ENCODE assay signal across 16 cellular contexts in the genomic region with DNA sequence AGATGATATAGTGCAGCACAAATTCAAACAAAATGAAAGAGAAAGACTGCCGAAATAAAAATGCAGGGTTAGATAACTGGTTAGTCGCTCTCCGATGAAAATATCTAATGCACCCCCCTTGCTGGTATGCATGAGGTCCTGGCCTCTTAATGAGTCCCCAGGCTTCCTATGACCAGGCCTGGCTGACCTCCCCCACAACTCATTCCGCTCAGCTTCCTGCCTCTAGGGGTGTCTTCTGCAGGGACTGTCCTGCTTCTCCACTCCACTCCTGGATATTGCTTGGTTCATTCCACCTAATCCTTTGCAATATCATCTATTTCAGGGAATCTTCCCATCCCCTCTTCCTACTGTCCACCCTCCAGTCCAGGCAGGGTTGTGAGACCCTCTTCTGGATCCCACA.
A peak's percentile ranks its signal among the peaks of the same experiment; 100 is the strongest.
DNase-seq lines count a peak whose midpoint lies in the region; ATAC-seq and TF ChIP-seq lines count a peak whose summit lies in the region.
"Had no signal": no experiment of that assay in that cellular context is flagged by ENCODE, and none has a peak within 500 bp of the region (broad histone marks: within the 10 kb centered on the region; RNA-seq: fewer than 3 reads in every experiment).

No MANE protein-coding gene starts in this region.

- CTCF ChIA-PET in SK-N-SH (lab: Yijun Ruan, JAX) = interaction anchor here (0.8 to 3.1 kb wide), 4 partner anchors 19 to 339 kb away, joined by 3 to 18 read pairs (median 4); no protein-coding TSS in a partner anchor

- no peak overlapping the region for H2AK5ac ChIP-seq in mesendoderm (ENCODE audit: low read length)

- no peak overlapping the region for H3K23ac ChIP-seq in mesendoderm (ENCODE audit: low read length)

- 53% methylated on average over 4 of the region's 4 CpGs for WGBS in SK-N-SH (ENCODE audit: low lambda C conversion rate)
- WGBS in mesendoderm (ENCODE audit: extremely low coverage, insufficient coverage, low lambda C conversion rate) = no CpG with 5 or more reads among the region's 4 CpGs
- WGBS in endodermal cell (ENCODE audit: insufficient coverage in 1 of 2, insufficient read length in 1 of 2), 2 experiments = 91 to 92% methylated on average over 4 of the region's 4 CpGs

- H3K4me3 Mint-ChIP-seq in glutamatergic neuron (ENCODE audit: unreplicated experiment) (peak overlapping the region; percentile 27), endodermal cell (no peak overlapping the region)
- H3K4me3 Mint-ChIP-seq: CD8-positive, alpha-beta memory T cell; HFFc6 had no signal

- H3K4me3 ChIP-seq in SK-N-SH (ENCODE audit: low read depth in 2 of 2, low read length in 1 of 2) = no peak overlapping the region
- H3K4me3 ChIP-seq in mesendoderm (ENCODE audit: low read length) = no peak overlapping the region
- H3K4me3 ChIP-seq in endodermal cell (ENCODE audit: low read length) = no peak overlapping the region
- H3K4me3 ChIP-seq: BLaER1, GM23248 had no signal

- peak overlapping the region; percentile 9 for H3K27ac Mint-ChIP-seq in glutamatergic neuron (ENCODE audit: unreplicated experiment)
- no peak overlapping the region for H3K27ac Mint-ChIP-seq in endodermal cell
- H3K27ac Mint-ChIP-seq: CD8-positive, alpha-beta memory T cell; HFFc6 had no signal

- TF ChIP-seq CTCF in SK-N-SH (IDR thresholded peaks at IDR 0.05) = no peak
- no peak for TF ChIP-seq CTCF in glutamatergic neuron (IDR thresholded peaks at IDR 0.05; ENCODE audit: partially characterized antibody, unreplicated experiment)
- TF ChIP-seq CTCF in endodermal cell (conservative IDR thresholded peaks at IDR 0.05) = no peak

- H3K4me2 ChIP-seq in SK-N-SH (no peak overlapping the region), mesendoderm (ENCODE audit: low read length) (no peak overlapping the region)
- H3K4me2 ChIP-seq: BLaER1 had no signal

- H3K4me1 ChIP-seq in SK-N-SH (ENCODE audit: control insufficient read depth in 1 of 2, insufficient read depth in 2 of 2, low read depth in 1 of 2, low read length in 1 of 2) (peaks cover 0 to 40% of the 10 kb centered on the region in 2 experiments; a peak in 2 of 4 replicates), mesendoderm (ENCODE audit: control insufficient read depth, low read depth, low read length) (no peaks in the 10 kb centered on the region), endodermal cell (ENCODE audit: control insufficient read depth, insufficient read depth, low read length) (no peaks in the 10 kb centered on the region)
- H3K4me1 ChIP-seq: BLaER1, Caco-2 had no signal

- H3K9me3 ChIP-seq in SK-N-SH (no peaks in the 10 kb centered on the region), endodermal cell (ENCODE audit: control insufficient read depth, low read length) (no peaks in the 10 kb centered on the region)
- H3K9me3 ChIP-seq: BLaER1, Caco-2 had no signal

- H4K8ac ChIP-seq in mesendoderm (ENCODE audit: low read depth, low read length) = no peak overlapping the region

- DNase-seq in SK-N-SH (peak; percentile 19), glutamatergic neuron (no peak), mesendoderm (peak; percentile 55), mucosa of gallbladder (ENCODE audit: low spot score) (no peak), endodermal cell (no peak)
- DNase-seq: CD8-positive, alpha-beta memory T cell; GF-D8; HCEC 1CT; HFFc6 had no signal

- H3K9me2 ChIP-seq in SK-N-SH = no peaks in the 10 kb centered on the region

- H3K27me3 Mint-ChIP-seq in glutamatergic neuron (ENCODE audit: unreplicated experiment) (peaks cover 12% of the 10 kb centered on the region), endodermal cell (ENCODE audit: insufficient read depth) (peaks cover 2% of the 10 kb centered on the region)

- no peak overlapping the region for H3K4ac ChIP-seq in mesendoderm (ENCODE audit: low read depth, low read length)

- no peak for ATAC-seq in SK-N-SH treated with all-trans-retinoic acid at 6 μM for 48 hours
- no peak for ATAC-seq in GM18505 (IDR thresholded peaks at IDR 0.05; ENCODE audit: unreplicated experiment)

- H3K27me3 ChIP-seq in SK-N-SH (ENCODE audit: insufficient read depth) (no peaks in the 10 kb centered on the region), mesendoderm (ENCODE audit: insufficient read depth, low read length, poor library complexity) (no peaks in the 10 kb centered on the region), endodermal cell (ENCODE audit: control insufficient read depth, insufficient read depth, low read length, poor library complexity, severe bottlenecking) (no peaks in the 10 kb centered on the region)
- H3K27me3 ChIP-seq: BLaER1 had no signal

- no peak overlapping the region for H2BK5ac ChIP-seq in mesendoderm (ENCODE audit: low read length)

- H3K9ac ChIP-seq in SK-N-SH (no peak overlapping the region), mesendoderm (ENCODE audit: low read length) (no peak overlapping the region), endodermal cell (ENCODE audit: extremely low read depth, low read length, poor library complexity, severe bottlenecking) (no peak overlapping the region)
- H3K9ac ChIP-seq: BLaER1, GM23248 had no signal

- POLR2A ChIA-PET in SK-N-SH (lab: Yijun Ruan, JAX) = no interaction called here

- TF ChIP-seq RAD21 in SK-N-SH (IDR thresholded peaks at IDR 0.05; ENCODE audit: low read length) = no peak

- no peak overlapping the region for H2BK15ac ChIP-seq in mesendoderm (replicated peaks; ENCODE audit: low read depth)

- no peak for TF ChIP-seq POLR2A in GM18505 (IDR thresholded peaks at IDR 0.05; ENCODE audit: borderline replicate concordance, extremely low read depth, insufficient read depth, insufficient read length)

- H4K20me1 ChIP-seq in SK-N-SH (ENCODE audit: insufficient read depth) = no peaks in the 10 kb centered on the region
- H4K20me1 ChIP-seq: BLaER1 had no signal

- H3K36me3 Mint-ChIP-seq in glutamatergic neuron (ENCODE audit: unreplicated experiment) = no peaks in the 10 kb centered on the region
- no peaks in the 10 kb centered on the region for H3K36me3 Mint-ChIP-seq in endodermal cell (ENCODE audit: low read depth)
- H3K36me3 Mint-ChIP-seq: CD8-positive, alpha-beta memory T cell had no signal

- H3F3A ChIP-seq in SK-N-SH (replicated peaks; ENCODE audit: insufficient read depth) = no peaks in the 10 kb centered on the region

- H3K79me2 ChIP-seq in SK-N-SH (ENCODE audit: insufficient read depth) (no peaks in the 10 kb centered on the region), mesendoderm (ENCODE audit: control insufficient read depth, insufficient read depth, low read length) (no peaks in the 10 kb centered on the region)

- no peak for TF ChIP-seq EP300 in SK-N-SH (IDR thresholded peaks at IDR 0.05; ENCODE audit: borderline replicate concordance in 1 of 2, low read depth in 1 of 2, low read length in 1 of 2)

- no peak overlapping the region for H3K56ac ChIP-seq in mesendoderm (ENCODE audit: low read length)

- no peak overlapping the region for H2BK120ac ChIP-seq in mesendoderm (ENCODE audit: low read depth, low read length)

- H4K5ac ChIP-seq in mesendoderm (ENCODE audit: low read length) = no peak overlapping the region

- H3K4me1 Mint-ChIP-seq in glutamatergic neuron (ENCODE audit: low read depth, unreplicated experiment) = peaks cover 46% of the 10 kb centered on the region
- H3K4me1 Mint-ChIP-seq in endodermal cell = peaks cover 8% of the 10 kb centered on the region
- H3K4me1 Mint-ChIP-seq: CD8-positive, alpha-beta memory T cell had no signal

- no peak overlapping the region for H2AFZ ChIP-seq in SK-N-SH (ENCODE audit: low read depth)
- H2AFZ ChIP-seq: GM23248 had no signal

- peaks cover 5% of the 10 kb centered on the region for H3K9me3 Mint-ChIP-seq in glutamatergic neuron (ENCODE audit: unreplicated experiment)
- H3K9me3 Mint-ChIP-seq in endodermal cell = no peaks in the 10 kb centered on the region

- no peak overlapping the region; a peak in 1 of 4 replicates for H3K27ac ChIP-seq in SK-N-SH (ENCODE audit: low read depth in 2 of 2, low read length in 1 of 2)
- H3K27ac ChIP-seq in mesendoderm (ENCODE audit: low read depth, low read length) = no peak overlapping the region
- no peak overlapping the region for H3K27ac ChIP-seq in endodermal cell (ENCODE audit: low read depth, low read length)
- H3K27ac ChIP-seq: 22Rv1, BLaER1, GM23248, HL-60 had no signal

- no peaks in the 10 kb centered on the region for H3K36me3 ChIP-seq in SK-N-SH (replicated peaks in 1 of 2; ENCODE audit: control insufficient read depth in 1 of 2, insufficient read depth in 2 of 2, low read length in 1 of 2)
- no peaks in the 10 kb centered on the region for H3K36me3 ChIP-seq in mesendoderm (ENCODE audit: control insufficient read depth, insufficient read depth, low read length)
- no peaks in the 10 kb centered on the region for H3K36me3 ChIP-seq in endodermal cell (ENCODE audit: control insufficient read depth, insufficient read depth, low read length)
- H3K36me3 ChIP-seq: BLaER1 had no signal

- no peaks in the 10 kb centered on the region for H3K79me1 ChIP-seq in mesendoderm (ENCODE audit: low read length)

- H3K18ac ChIP-seq in mesendoderm (ENCODE audit: low read length) = peak overlapping the region; percentile 3

TF ChIP-seq in SK-N-SH, 30 proteins besides CTCF, POLR2A, EP300 and RAD21 (continues in another document):
- TF ChIP-seq RCOR1 (IDR thresholded peaks at IDR 0.05; ENCODE audit: low read length) (no peak), CHD2 (IDR thresholded peaks at IDR 0.05; ENCODE audit: low read length, partially characterized antibody) (no peak), RXRA (IDR thresholded peaks at IDR 0.05; ENCODE audit: borderline replicate concordance, low read depth) (no peak), FOXM1 (IDR thresholded peaks at IDR 0.05; ENCODE audit: low read depth) (no peak), MXI1 (IDR thresholded peaks at IDR 0.05; ENCODE audit: low read depth, low read length) (no peak), EZH2phosphoT487 (IDR thresholded peaks at IDR 0.05; ENCODE audit: borderline replicate concordance, low read depth) (no peak)

TF ChIP-seq in SK-N-SH treated with all-trans-retinoic acid at 6 μM for 48 hours, 23 proteins besides CTCF, POLR2A, EP300 and RAD21:
- TF ChIP-seq CREB5 (CRISPR knock-in tag; IDR thresholded peaks at IDR 0.05; ENCODE audit: low read depth) = no peak
- no peak for TF ChIP-seq ZFP3 (CRISPR knock-in tag; IDR thresholded peaks at IDR 0.05)
- no peak for TF ChIP-seq ZNF8 (CRISPR knock-in tag; IDR thresholded peaks at IDR 0.05)
- no peak for TF ChIP-seq BACH2 (CRISPR knock-in tag; IDR thresholded peaks at IDR 0.05; ENCODE audit: borderline replicate concordance)

Comparison
In these comparisons a context has a peak if more than half of its experiments do, and no peak if none do; other contexts are left out.
1. DNase-seq: peak in SK-N-SH (single experiment) and mesendoderm (single experiment); none in glutamatergic neuron (single experiment), mucosa of gallbladder (single experiment) and endodermal cell (single experiment).